11 cellular contexts compared by ENCODE assay signal in the genomic region with DNA sequence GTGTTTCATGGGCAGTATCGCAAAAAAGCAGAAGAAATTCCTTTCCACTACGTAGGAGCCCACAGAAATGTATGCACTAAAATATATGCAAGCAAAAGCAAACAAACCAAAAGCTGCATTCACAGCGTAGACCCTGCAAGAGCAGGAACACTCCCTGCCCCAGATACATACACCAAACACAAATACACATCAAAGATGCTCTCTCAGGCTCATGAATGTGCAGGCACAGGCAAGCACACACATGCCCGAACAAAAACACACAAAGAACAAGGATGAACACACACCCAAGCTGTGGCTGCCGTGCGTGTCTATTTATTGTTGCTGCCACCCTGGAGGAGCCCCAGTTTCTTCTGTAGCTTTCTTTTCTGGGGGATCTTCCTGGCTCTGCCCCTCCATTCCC. TPM values are rescaled to one million over a fixed set of nuclear protein-coding genes. Genes with fewer than 3 reads are reported as not detected.
DNase-seq lines count a peak whose midpoint lies in the region; ATAC-seq and TF ChIP-seq lines count a peak whose summit lies in the region.
"Had no signal": no experiment of that assay in that cellular context is flagged by ENCODE, and none has a peak within 500 bp of the region (broad histone marks: within the 10 kb centered on the region; RNA-seq: fewer than 3 reads in every experiment).

No MANE protein-coding gene starts in this region.

- 75% methylated on average over 6 of the region's 6 CpGs for WGBS in hepatocyte (ENCODE audit: low lambda C conversion rate, missing lambda C conversion rate)
- 75 to 86% (median 81%) methylated on average over 6 of the region's 6 CpGs for WGBS in spleen, 5 donors

- no peaks in the 10 kb centered on the region; the same call in 1 of the 2 replicates for H3K4me1 ChIP-seq in GM23338 (ENCODE audit: insufficient read depth)
- peaks cover 13% of the 10 kb centered on the region for H3K4me1 ChIP-seq in hepatocyte (ENCODE audit: insufficient read depth)
- H3K4me1 ChIP-seq in spleen, result peaks cover 0 to 34% (median 25%) of the 10 kb centered on the region in 6 donors

- H3K4me3 Mint-ChIP-seq in GM23338, result no peak overlapping the region
- no peak overlapping the region for H3K4me3 Mint-ChIP-seq in activated CD8-positive, alpha-beta memory T cell treated with anti-CD3 and anti-CD28 coated beads, Interleukin-2, amount 10 ng/mL, durations not matched to agents 7 days and 5 days
- H3K4me3 Mint-ChIP-seq in natural killer cell treated with Interleukin-12 subunit alpha and Interleukin-12 subunit beta and Interleukin-15 and Interleukin-18, amount 100 ng/mL, for 72 hours, result no peak overlapping the region
- H3K4me3 Mint-ChIP-seq: activated naive CD8-positive, alpha-beta T cell treated with anti-CD3 and anti-CD28 coated beads for 36 hours had no signal

- H4K20me1 ChIP-seq in GM23338 (replicated peaks; ENCODE audit: insufficient read depth) (no peaks in the 10 kb centered on the region), hepatocyte (ENCODE audit: insufficient read depth, poor library complexity, severe bottlenecking) (no peaks in the 10 kb centered on the region)

- no peaks in the 10 kb centered on the region for H3K36me3 ChIP-seq in GM23338 (ENCODE audit: insufficient read depth)
- H3K36me3 ChIP-seq in hepatocyte (replicated peaks; ENCODE audit: insufficient read depth, low read depth), result no peaks in the 10 kb centered on the region
- no peaks in the 10 kb centered on the region for H3K36me3 ChIP-seq in spleen

- H2AFZ ChIP-seq in GM23338 (peak overlapping the region; percentile 86; the same call in 1 of the 2 replicates), hepatocyte (no peak overlapping the region)

- H3K4me3 ChIP-seq in GM23338 (no peak overlapping the region), hepatocyte (no peak overlapping the region), spleen (peak overlapping the region in 7 of 8 donors; percentile 2 to 58 (median 23))

- no peak overlapping the region for H3K27ac Mint-ChIP-seq in GM23338
- no peak overlapping the region for H3K27ac Mint-ChIP-seq in activated CD8-positive, alpha-beta memory T cell treated with anti-CD3 and anti-CD28 coated beads, Interleukin-2, amount 10 ng/mL, durations not matched to agents 7 days and 5 days
- no peak overlapping the region for H3K27ac Mint-ChIP-seq in natural killer cell treated with Interleukin-12 subunit alpha and Interleukin-12 subunit beta and Interleukin-15 and Interleukin-18, amount 100 ng/mL, for 72 hours
- H3K27ac Mint-ChIP-seq: activated naive CD8-positive, alpha-beta T cell treated with anti-CD3 and anti-CD28 coated beads for 36 hours had no signal

- H3K4me2 ChIP-seq in GM23338 (no peak overlapping the region), hepatocyte (peak overlapping the region; percentile 72)

- intact Hi-C loops in spleen (cut with DNase I; ENCODE audit: low total_unique reads), result no loop called here

- no peak for ATAC-seq in GM23338
- ATAC-seq in activated CD8-positive, alpha-beta memory T cell treated with anti-CD3 and anti-CD28 coated beads, Interleukin-2, amount 10 ng/mL, durations not matched to agents 7 days and 5 days, result no peak
- no peak for ATAC-seq in natural killer cell treated with Interleukin-12 subunit alpha and Interleukin-12 subunit beta and Interleukin-15 and Interleukin-18, amount 100 ng/mL, for 72 hours

- H3K79me2 ChIP-seq in GM23338 (replicated peaks; ENCODE audit: insufficient read depth) (no peaks in the 10 kb centered on the region), hepatocyte (peaks cover 9% of the 10 kb centered on the region)

- H3K27ac ChIP-seq in GM23338 (ENCODE audit: low read depth) (no peak overlapping the region), VCaP (peak overlapping the region; percentile 94), hepatocyte (no peak overlapping the region), spleen (peak overlapping the region in 1 of 8 donors; percentile 82)

- CTCF ChIA-PET in activated CD8-positive, alpha-beta memory T cell treated with anti-CD3 and anti-CD28 coated beads, Interleukin-2, amount 10 ng/mL, durations not matched to agents 7 days and 5 days (lab: Charles Lee), result no interaction called here

- no peaks in the 10 kb centered on the region for H3K9me3 Mint-ChIP-seq in GM23338
- H3K9me3 Mint-ChIP-seq in activated CD8-positive, alpha-beta memory T cell treated with anti-CD3 and anti-CD28 coated beads, Interleukin-2, amount 10 ng/mL, durations not matched to agents 7 days and 5 days (ENCODE audit: low read depth), result no peaks in the 10 kb centered on the region
- H3K9me3 Mint-ChIP-seq in natural killer cell treated with Interleukin-12 subunit alpha and Interleukin-12 subunit beta and Interleukin-15 and Interleukin-18, amount 100 ng/mL, for 72 hours, result peaks cover 6% of the 10 kb centered on the region
- H3K9me3 Mint-ChIP-seq: activated naive CD8-positive, alpha-beta T cell treated with anti-CD3 and anti-CD28 coated beads for 36 hours had no signal

- H3K27me3 ChIP-seq in GM23338 (ENCODE audit: insufficient read depth) (no peaks in the 10 kb centered on the region), hepatocyte (no peaks in the 10 kb centered on the region), spleen (replicated peaks in 1 of 7) (peaks cover 0 to 8% (median 0%) of the 10 kb centered on the region in 7 donors)

- no peaks in the 10 kb centered on the region for H3K9me2 ChIP-seq in GM23338 (ENCODE audit: insufficient read depth)
- no peaks in the 10 kb centered on the region for H3K9me2 ChIP-seq in hepatocyte (replicated peaks; ENCODE audit: insufficient read depth)

- no peaks in the 10 kb centered on the region for H3K36me3 Mint-ChIP-seq in GM23338 (ENCODE audit: low read depth)
- no peaks in the 10 kb centered on the region for H3K36me3 Mint-ChIP-seq in activated CD8-positive, alpha-beta memory T cell treated with anti-CD3 and anti-CD28 coated beads, Interleukin-2, amount 10 ng/mL, durations not matched to agents 7 days and 5 days
- no peaks in the 10 kb centered on the region for H3K36me3 Mint-ChIP-seq in natural killer cell treated with Interleukin-12 subunit alpha and Interleukin-12 subunit beta and Interleukin-15 and Interleukin-18, amount 100 ng/mL, for 72 hours
- H3K36me3 Mint-ChIP-seq: activated naive CD8-positive, alpha-beta T cell treated with anti-CD3 and anti-CD28 coated beads for 36 hours had no signal

- DNase-seq in GM23338 (ENCODE audit: low spot score) (no peak), hepatocyte (ENCODE audit: low spot score) (no peak), spleen (no peak), AG08396 (ENCODE audit: low spot score) (no peak)
- DNase-seq in activated CD8-positive, alpha-beta memory T cell treated with anti-CD3 and anti-CD28 coated beads, Interleukin-2, amount 10 ng/mL, durations not matched to agents 7 days and 5 days, result no peak
- DNase-seq in natural killer cell treated with Interleukin-12 subunit alpha and Interleukin-12 subunit beta and Interleukin-15 and Interleukin-18, amount 100 ng/mL, for 72 hours (ENCODE audit: low spot score), result no peak
- no peak for DNase-seq in activated CD4-positive, alpha-beta T cell treated with anti-CD3 and anti-CD28 coated beads, Interleukin-2, amount 50 U/mL, for 1 hour
- DNase-seq: activated CD4-positive, alpha-beta T cell treated with anti-CD3 and anti-CD28 coated beads for 1 hour; activated naive CD8-positive, alpha-beta T cell treated with anti-CD3 and anti-CD28 coated beads for 36 hours; glutamatergic neuron had no signal

- H3K9me3 ChIP-seq in hepatocyte (ENCODE audit: low read depth), result no peaks in the 10 kb centered on the region
- H3K9me3 ChIP-seq in spleen, result no peaks in the 10 kb centered on the region

- peaks cover 11% of the 10 kb centered on the region for H3K27me3 Mint-ChIP-seq in GM23338 (ENCODE audit: insufficient read depth, low read depth, poor library complexity)
- no peaks in the 10 kb centered on the region for H3K27me3 Mint-ChIP-seq in activated CD8-positive, alpha-beta memory T cell treated with anti-CD3 and anti-CD28 coated beads, Interleukin-2, amount 10 ng/mL, durations not matched to agents 7 days and 5 days
- no peaks in the 10 kb centered on the region for H3K27me3 Mint-ChIP-seq in natural killer cell treated with Interleukin-12 subunit alpha and Interleukin-12 subunit beta and Interleukin-15 and Interleukin-18, amount 100 ng/mL, for 72 hours
- H3K27me3 Mint-ChIP-seq: activated naive CD8-positive, alpha-beta T cell treated with anti-CD3 and anti-CD28 coated beads for 36 hours had no signal

- TF ChIP-seq CTCF in GM23338 (conservative IDR thresholded peaks at IDR 0.05; ENCODE audit: low read depth in 2 of 2), result no peak
- TF ChIP-seq CTCF in VCaP (conservative IDR thresholded peaks at IDR 0.05), result no peak
- no peak for TF ChIP-seq CTCF in hepatocyte (IDR thresholded peaks at IDR 0.05; ENCODE audit: poor library complexity)
- no peak for TF ChIP-seq CTCF in spleen (IDR thresholded peaks at IDR 0.05 in 8 of 11, conservative IDR thresholded peaks at IDR 0.05 in 3 of 11)

- H3F3A ChIP-seq in GM23338 (replicated peaks; ENCODE audit: low read depth), result no peaks in the 10 kb centered on the region

- TF ChIP-seq POLR2A in spleen (IDR thresholded peaks at IDR 0.05), result no peak

- peaks cover 6% of the 10 kb centered on the region for H3K4me1 Mint-ChIP-seq in GM23338
- H3K4me1 Mint-ChIP-seq in activated CD8-positive, alpha-beta memory T cell treated with anti-CD3 and anti-CD28 coated beads, Interleukin-2, amount 10 ng/mL, durations not matched to agents 7 days and 5 days, result peaks cover 19% of the 10 kb centered on the region
- peaks cover 18 to 21% of the 10 kb centered on the region in 2 donors for H3K4me1 Mint-ChIP-seq in natural killer cell treated with Interleukin-12 subunit alpha and Interleukin-12 subunit beta and Interleukin-15 and Interleukin-18, amount 100 ng/mL, for 72 hours (ENCODE audit: low read depth in 2 of 2)

RNA-seq across cellular contexts. Expression of gene NUPR1, which starts 1.7 kb away (rescaled TPM):
- 0.03 TPM in 1 of 2 replicates, not detected in the other for total RNA-seq in GM23338 (2014; rRNA removed; shearing (Covaris generic))
- polyA plus RNA-seq in GM23338 (2016; fragmentation: Nextera tagmentation; extraction: Ambion mirVana) (0.48 and 0.75 TPM in 2 replicates), hepatocyte (118 and 130 TPM in 2 replicates), spleen (10 to 100 TPM; 16.4 to 53.7 (median 28.4) TPM)
- total RNA-seq in hepatocyte (18.0 and 18.3 TPM in 2 replicates), spleen (10 to 100 TPM in 5 of 7 donors, 1 to 10 TPM in 2; 2.7 to 29.8 (median 16.1) TPM)
- total RNA-seq in activated CD8-positive, alpha-beta memory T cell treated with anti-CD3 and anti-CD28 coated beads, Interleukin-2, amount 10 ng/mL, durations not matched to agents 7 days and 5 days, result not detected
- total RNA-seq in natural killer cell treated with Interleukin-12 subunit alpha and Interleukin-12 subunit beta and Interleukin-15 and Interleukin-18, amount 100 ng/mL, for 72 hours, result not detected
- total RNA-seq: activated naive CD8-positive, alpha-beta T cell treated with anti-CD3 and anti-CD28 coated beads for 36 hours had no signal

RNA-seq across cellular contexts. Expression of gene SGF29, which starts 16.6 kb away (rescaled TPM):
- total RNA-seq in GM23338 (2014; rRNA removed; shearing (Covaris generic)), result 10.0 and 10.8 TPM in 2 replicates
- 17.6 and 20.0 TPM in 2 replicates for polyA plus RNA-seq in GM23338 (2016; fragmentation: Nextera tagmentation; extraction: Ambion mirVana)
- total RNA-seq in hepatocyte, result 12.7 and 12.8 TPM in 2 replicates
- polyA plus RNA-seq in hepatocyte, result 14.1 and 17.1 TPM in 2 replicates
- 10 to 100 TPM; 22.9 to 35.1 (median 26.7) TPM for total RNA-seq in spleen
- 10 to 100 TPM; 27.2 to 31.7 (median 27.8) TPM for polyA plus RNA-seq in spleen
- 10 to 100 TPM; 36.4 to 39.9 TPM for total RNA-seq in activated CD8-positive, alpha-beta memory T cell treated with anti-CD3 and anti-CD28 coated beads, Interleukin-2, amount 10 ng/mL, durations not matched to agents 7 days and 5 days
- total RNA-seq in natural killer cell treated with Interleukin-12 subunit alpha and Interleukin-12 subunit beta and Interleukin-15 and Interleukin-18, amount 100 ng/mL, for 72 hours, result 10 to 100 TPM; 24.0 to 35.8 TPM

RNA-seq across cellular contexts. Expression of gene IL27, which starts 30.4 kb away (rescaled TPM):
- total RNA-seq in GM23338 (2014; rRNA removed; shearing (Covaris generic)), result not detected in 2 replicates
- polyA plus RNA-seq in GM23338 (2016; fragmentation: Nextera tagmentation; extraction: Ambion mirVana), result not detected in 2 replicates
- not detected in 2 replicates for total RNA-seq in hepatocyte
- polyA plus RNA-seq in hepatocyte, result not detected in 2 replicates
- 1 to 10 TPM in 5 of 7 donors, under 1 TPM in 1, not detected in 1; 0.79 to 3.9 (median 1.7) TPM for total RNA-seq in spleen
- polyA plus RNA-seq in spleen, result 1 to 10 TPM in 1 of 3 donors, under 1 TPM in 2; 0.15 to 1.6 (median 0.61) TPM
- total RNA-seq in activated CD8-positive, alpha-beta memory T cell treated with anti-CD3 and anti-CD28 coated beads, Interleukin-2, amount 10 ng/mL, durations not matched to agents 7 days and 5 days, result not detected
- total RNA-seq in natural killer cell treated with Interleukin-12 subunit alpha and Interleukin-12 subunit beta and Interleukin-15 and Interleukin-18, amount 100 ng/mL, for 72 hours, result 1 to 10 TPM in 1 of 2 donors, under 1 TPM in 1; 0.70 to 4.4 TPM
- total RNA-seq: activated naive CD8-positive, alpha-beta T cell treated with anti-CD3 and anti-CD28 coated beads for 36 hours had no signal

RNA-seq across cellular contexts. Expression of gene APOBR, which starts 42.6 kb away (rescaled TPM):
- total RNA-seq in GM23338 (2014; rRNA removed; shearing (Covaris generic)), result 0.07 TPM in 1 of 2 replicates, not detected in the other
- polyA plus RNA-seq in GM23338 (2016; fragmentation: Nextera tagmentation; extraction: Ambion mirVana), result not detected in 2 replicates
- total RNA-seq in hepatocyte, result 0.04 and 0.13 TPM in 2 replicates
- 0.22 and 0.26 TPM in 2 replicates for polyA plus RNA-seq in hepatocyte
- 10 to 100 TPM; 21.4 to 58.4 (median 25.7) TPM for total RNA-seq in spleen
- polyA plus RNA-seq in spleen, result 10 to 100 TPM in 2 of 3 donors, 1 to 10 TPM in 1; 3.3 to 15.7 (median 12.7) TPM
- total RNA-seq in activated CD8-positive, alpha-beta memory T cell treated with anti-CD3 and anti-CD28 coated beads, Interleukin-2, amount 10 ng/mL, durations not matched to agents 7 days and 5 days, result 10 to 100 TPM; 25.5 to 28.0 TPM
- 10 to 100 TPM; 12.5 to 20.4 TPM for total RNA-seq in natural killer cell treated with Interleukin-12 subunit alpha and Interleukin-12 subunit beta and Interleukin-15 and Interleukin-18, amount 100 ng/mL, for 72 hours

RNA-seq across cellular contexts. Expression of gene CLN3, which starts 45.2 kb away (rescaled TPM):
- total RNA-seq in GM23338 (2014; rRNA removed; shearing (Covaris generic)), result 16.6 and 31.4 TPM in 2 replicates
- polyA plus RNA-seq in GM23338 (2016; fragmentation: Nextera tagmentation; extraction: Ambion mirVana) (17.8 and 18.1 TPM in 2 replicates), hepatocyte (94.1 and 102 TPM in 2 replicates), spleen (10 to 100 TPM; 21.1 to 30.7 (median 29.9) TPM)
- total RNA-seq in hepatocyte (43.4 and 62.1 TPM in 2 replicates), spleen (10 to 100 TPM; 32.5 to 44.1 (median 38.3) TPM)
- 10 to 100 TPM; 46.1 to 54.6 TPM for total RNA-seq in activated CD8-positive, alpha-beta memory T cell treated with anti-CD3 and anti-CD28 coated beads, Interleukin-2, amount 10 ng/mL, durations not matched to agents 7 days and 5 days
- 10 to 100 TPM; 38.1 to 49.1 TPM for total RNA-seq in natural killer cell treated with Interleukin-12 subunit alpha and Interleukin-12 subunit beta and Interleukin-15 and Interleukin-18, amount 100 ng/mL, for 72 hours

Comparison
In these comparisons a context has a peak if more than half of its experiments do, and no peak if none do; other contexts are left out.
1. H3K4me3 ChIP-seq: peak in spleen (7 of 8); none in GM23338 (single experiment) and hepatocyte (single experiment).